Comparison of ENCODE assay signal across 1 cellular context in genomic region chr11:117985953-117986887, GRCh38.
A peak's percentile ranks its signal among the peaks of the same experiment; 100 is the strongest.
TF ChIP-seq lines count a peak whose summit lies in the region.

Gene IL10RA, plus strand, starts transcription at chr11:117986394. Its CDS starts 74 bp downstream, at chr11:117986468.

TF ChIP-seq in HEK293, 187 proteins besides CTCF, POLR2A, EP300 and RAD21 (continued from another document and continues in another):
- TF ChIP-seq ZNF518A (tag by site-specific recombination; conservative IDR thresholded peaks at IDR 0.05; ENCODE audit: low read depth) (no peak), ZNF792 (tag by site-specific recombination; IDR thresholded peaks at IDR 0.05) (no peak), SCRT2 (tag by site-specific recombination; IDR thresholded peaks at IDR 0.05) (peak; percentile 40), SP3 (tag by site-specific recombination; IDR thresholded peaks at IDR 0.05) (peak; percentile 64), HIC1 (tag by site-specific recombination; IDR thresholded peaks at IDR 0.05) (peak; percentile 25; the same call in 1 of the 2 replicates), ZNF174 (tag by site-specific recombination; IDR thresholded peaks at IDR 0.05) (no peak), ZNF184 (tag by site-specific recombination; IDR thresholded peaks at IDR 0.05) (no peak), ZNF660 (tag by site-specific recombination; IDR thresholded peaks at IDR 0.05) (no peak), MYNN (tag by site-specific recombination; IDR thresholded peaks at IDR 0.05; ENCODE audit: borderline replicate concordance) (no peak), ZNF747 (tag by site-specific recombination; IDR thresholded peaks at IDR 0.05) (no peak), GFI1B (tag by site-specific recombination; IDR thresholded peaks at IDR 0.05) (no peak), ZNF24 (tag by site-specific recombination; IDR thresholded peaks at IDR 0.05) (no peak), ZNF548 (tag by site-specific recombination; IDR thresholded peaks at IDR 0.05) (no peak), PRDM1 (tag by site-specific recombination; IDR thresholded peaks at IDR 0.05) (no peak), ZNF610 (tag by site-specific recombination; IDR thresholded peaks at IDR 0.05; ENCODE audit: borderline replicate concordance) (peak; percentile 43; the same call in 1 of the 2 replicates), SP7 (tag by site-specific recombination; IDR thresholded peaks at IDR 0.05) (peak; percentile 62; the same call in 1 of the 2 replicates), ZBTB7A (tag by site-specific recombination; IDR thresholded peaks at IDR 0.05; ENCODE audit: low read depth) (0 out of 2 replicates have a peak, but pooled peaks have one; percentile 37), ZNF624 (tag by site-specific recombination; IDR thresholded peaks at IDR 0.05) (no peak), ZFP41 (tag by site-specific recombination; IDR thresholded peaks at IDR 0.05; ENCODE audit: borderline replicate concordance) (no peak), ZNF335 (tag by site-specific recombination; conservative IDR thresholded peaks at IDR 0.05) (peak; percentile 68), SP2 (tag by site-specific recombination; IDR thresholded peaks at IDR 0.05) (peak; percentile 51), ZNF561 (tag by site-specific recombination; IDR thresholded peaks at IDR 0.05; ENCODE audit: borderline replicate concordance) (0 out of 2 replicates have a peak, but pooled peaks have one; percentile 22), HOXD13 (CRISPR knock-in tag; IDR thresholded peaks at IDR 0.05; ENCODE audit: borderline replicate concordance) (no peak), ZNF416 (tag by site-specific recombination; IDR thresholded peaks at IDR 0.05) (no peak), ZFHX2 (tag by site-specific recombination; conservative IDR thresholded peaks at IDR 0.05) (peak; percentile 89), REPIN1 (tag by site-specific recombination; IDR thresholded peaks at IDR 0.05; ENCODE audit: low read depth) (no peak; the same call in 1 of the 2 replicates), ZNF2 (tag by site-specific recombination; IDR thresholded peaks at IDR 0.05) (peak; percentile 79; the same call in 1 of the 2 replicates), ZNF140 (tag by site-specific recombination; IDR thresholded peaks at IDR 0.05) (no peak), KLF8 (tag by site-specific recombination; IDR thresholded peaks at IDR 0.05) (no peak; the same call in 1 of the 2 replicates), ZNF138 (tag by site-specific recombination; IDR thresholded peaks at IDR 0.05; ENCODE audit: borderline replicate concordance) (no peak), ZBTB21 (tag by site-specific recombination; IDR thresholded peaks at IDR 0.05) (0 out of 2 replicates have a peak, but pooled peaks have one; percentile 16), GLIS2 (tag by site-specific recombination; IDR thresholded peaks at IDR 0.05) (peak; percentile 64), ZBTB8A (tag by site-specific recombination; IDR thresholded peaks at IDR 0.05) (peak; percentile 89), ZSCAN4 (tag by site-specific recombination; IDR thresholded peaks at IDR 0.05) (peak; percentile 86), ZNF530 (tag by site-specific recombination; IDR thresholded peaks at IDR 0.05; ENCODE audit: low read depth) (no peak), KLF9 (tag by site-specific recombination; IDR thresholded peaks at IDR 0.05; ENCODE audit: low read depth) (peak; percentile 71; the same call in 1 of the 2 replicates), ZBTB20 (tag by site-specific recombination; IDR thresholded peaks at IDR 0.05) (peak; percentile 42; the same call in 1 of the 2 replicates), ZFP69B (tag by site-specific recombination; IDR thresholded peaks at IDR 0.05) (peak; percentile 40; the same call in 1 of the 2 replicates), EGR2 (tag by site-specific recombination; IDR thresholded peaks at IDR 0.05; ENCODE audit: low read depth) (peak; percentile 62; the same call in 1 of the 2 replicates), ZNF423 (tag by site-specific recombination; IDR thresholded peaks at IDR 0.05) (no peak), ZEB2 (tag by site-specific recombination; IDR thresholded peaks at IDR 0.05) (peak; percentile 45; the same call in 1 of the 2 replicates), ZNF202 (tag by site-specific recombination; IDR thresholded peaks at IDR 0.05; ENCODE audit: borderline replicate concordance) (no peak), ZNF629 (tag by site-specific recombination; IDR thresholded peaks at IDR 0.05) (peak; percentile 54), ZNF426 (tag by site-specific recombination; IDR thresholded peaks at IDR 0.05) (no peak), HOXA7 (CRISPR knock-in tag; IDR thresholded peaks at IDR 0.05; ENCODE audit: borderline replicate concordance) (no peak)
- TF ChIP-seq, protein P1, sequence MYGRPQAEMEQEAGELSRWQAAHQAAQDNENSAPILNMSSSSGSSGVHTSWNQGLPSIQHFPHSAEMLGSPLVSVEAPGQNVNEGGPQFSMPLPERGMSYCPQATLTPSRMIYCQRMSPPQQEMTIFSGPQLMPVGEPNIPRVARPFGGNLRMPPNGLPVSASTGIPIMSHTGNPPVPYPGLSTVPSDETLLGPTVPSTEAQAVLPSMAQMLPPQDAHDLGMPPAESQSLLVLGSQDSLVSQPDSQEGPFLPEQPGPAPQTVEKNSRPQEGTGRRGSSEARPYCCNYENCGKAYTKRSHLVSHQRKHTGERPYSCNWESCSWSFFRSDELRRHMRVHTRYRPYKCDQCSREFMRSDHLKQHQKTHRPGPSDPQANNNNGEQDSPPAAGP (tag by site-specific recombination; IDR thresholded peaks at IDR 0.05) = peak; percentile 80
- TF ChIP-seq, protein P2, sequence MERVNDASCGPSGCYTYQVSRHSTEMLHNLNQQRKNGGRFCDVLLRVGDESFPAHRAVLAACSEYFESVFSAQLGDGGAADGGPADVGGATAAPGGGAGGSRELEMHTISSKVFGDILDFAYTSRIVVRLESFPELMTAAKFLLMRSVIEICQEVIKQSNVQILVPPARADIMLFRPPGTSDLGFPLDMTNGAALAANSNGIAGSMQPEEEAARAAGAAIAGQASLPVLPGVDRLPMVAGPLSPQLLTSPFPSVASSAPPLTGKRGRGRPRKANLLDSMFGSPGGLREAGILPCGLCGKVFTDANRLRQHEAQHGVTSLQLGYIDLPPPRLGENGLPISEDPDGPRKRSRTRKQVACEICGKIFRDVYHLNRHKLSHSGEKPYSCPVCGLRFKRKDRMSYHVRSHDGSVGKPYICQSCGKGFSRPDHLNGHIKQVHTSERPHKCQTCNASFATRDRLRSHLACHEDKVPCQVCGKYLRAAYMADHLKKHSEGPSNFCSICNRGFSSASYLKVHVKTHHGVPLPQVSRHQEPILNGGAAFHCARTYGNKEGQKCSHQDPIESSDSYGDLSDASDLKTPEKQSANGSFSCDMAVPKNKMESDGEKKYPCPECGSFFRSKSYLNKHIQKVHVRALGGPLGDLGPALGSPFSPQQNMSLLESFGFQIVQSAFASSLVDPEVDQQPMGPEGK (tag by site-specific recombination; IDR thresholded peaks at IDR 0.05) = peak; percentile 81
- TF ChIP-seq, protein P3, sequence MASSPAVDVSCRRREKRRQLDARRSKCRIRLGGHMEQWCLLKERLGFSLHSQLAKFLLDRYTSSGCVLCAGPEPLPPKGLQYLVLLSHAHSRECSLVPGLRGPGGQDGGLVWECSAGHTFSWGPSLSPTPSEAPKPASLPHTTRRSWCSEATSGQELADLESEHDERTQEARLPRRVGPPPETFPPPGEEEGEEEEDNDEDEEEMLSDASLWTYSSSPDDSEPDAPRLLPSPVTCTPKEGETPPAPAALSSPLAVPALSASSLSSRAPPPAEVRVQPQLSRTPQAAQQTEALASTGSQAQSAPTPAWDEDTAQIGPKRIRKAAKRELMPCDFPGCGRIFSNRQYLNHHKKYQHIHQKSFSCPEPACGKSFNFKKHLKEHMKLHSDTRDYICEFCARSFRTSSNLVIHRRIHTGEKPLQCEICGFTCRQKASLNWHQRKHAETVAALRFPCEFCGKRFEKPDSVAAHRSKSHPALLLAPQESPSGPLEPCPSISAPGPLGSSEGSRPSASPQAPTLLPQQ (tag by site-specific recombination; IDR thresholded peaks at IDR 0.05) = peak; percentile 68
- TF ChIP-seq, protein P4, sequence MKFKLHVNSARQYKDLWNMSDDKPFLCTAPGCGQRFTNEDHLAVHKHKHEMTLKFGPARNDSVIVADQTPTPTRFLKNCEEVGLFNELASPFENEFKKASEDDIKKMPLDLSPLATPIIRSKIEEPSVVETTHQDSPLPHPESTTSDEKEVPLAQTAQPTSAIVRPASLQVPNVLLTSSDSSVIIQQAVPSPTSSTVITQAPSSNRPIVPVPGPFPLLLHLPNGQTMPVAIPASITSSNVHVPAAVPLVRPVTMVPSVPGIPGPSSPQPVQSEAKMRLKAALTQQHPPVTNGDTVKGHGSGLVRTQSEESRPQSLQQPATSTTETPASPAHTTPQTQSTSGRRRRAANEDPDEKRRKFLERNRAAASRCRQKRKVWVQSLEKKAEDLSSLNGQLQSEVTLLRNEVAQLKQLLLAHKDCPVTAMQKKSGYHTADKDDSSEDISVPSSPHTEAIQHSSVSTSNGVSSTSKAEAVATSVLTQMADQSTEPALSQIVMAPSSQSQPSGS (tag by site-specific recombination; IDR thresholded peaks at IDR 0.05; ENCODE audit: low read depth) = peak; percentile 60; the same call in 1 of the 2 replicates
- TF ChIP-seq, protein P5, sequence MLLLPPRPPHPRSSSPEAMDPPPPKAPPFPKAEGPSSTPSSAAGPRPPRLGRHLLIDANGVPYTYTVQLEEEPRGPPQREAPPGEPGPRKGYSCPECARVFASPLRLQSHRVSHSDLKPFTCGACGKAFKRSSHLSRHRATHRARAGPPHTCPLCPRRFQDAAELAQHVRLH (tag by site-specific recombination; IDR thresholded peaks at IDR 0.05) = no peak
- TF ChIP-seq, protein P6, sequence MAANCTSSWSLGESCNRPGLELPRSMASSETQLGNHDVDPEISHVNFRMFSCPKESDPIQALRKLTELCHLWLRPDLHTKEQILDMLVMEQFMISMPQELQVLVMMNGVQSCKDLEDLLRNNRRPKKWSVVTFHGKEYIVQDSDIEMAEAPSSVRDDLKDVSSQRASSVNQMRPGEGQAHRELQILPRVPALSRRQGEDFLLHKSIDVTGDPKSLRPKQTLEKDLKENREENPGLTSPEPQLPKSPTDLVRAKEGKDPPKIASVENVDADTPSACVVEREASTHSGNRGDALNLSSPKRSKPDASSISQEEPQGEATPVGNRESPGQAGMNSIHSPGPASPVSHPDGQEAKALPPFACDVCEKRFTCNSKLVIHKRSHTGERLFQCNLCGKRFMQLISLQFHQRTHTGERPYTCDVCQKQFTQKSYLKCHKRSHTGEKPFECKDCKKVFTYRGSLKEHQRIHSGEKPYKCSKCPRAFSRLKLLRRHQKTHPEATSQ (tag by site-specific recombination; IDR thresholded peaks at IDR 0.05) = 0 out of 2 replicates have a peak, but pooled peaks have one; percentile 23
